In genomic region chr3:142019794-142020320, GRCh38 we compare ENCODE assay signal across 12 cellular contexts.
DNase-seq lines count a peak whose midpoint lies in the region; ATAC-seq, FAIRE-seq and TF ChIP-seq lines count a peak whose summit lies in the region.
"Had no signal": no experiment of that assay in that cellular context is flagged by ENCODE, and none has a peak within 500 bp of the region (broad histone marks: within the 10 kb centered on the region; RNA-seq: fewer than 3 reads in every experiment).

No MANE protein-coding gene starts in this region.

- H3K27me3 ChIP-seq in Loucy (ENCODE audit: insufficient read depth, low read length, poor library complexity, severe bottlenecking) (no peaks in the 10 kb centered on the region), pancreas (no peaks in the 10 kb centered on the region)

- no peak for TF ChIP-seq CTCF in Loucy (conservative IDR thresholded peaks at IDR 0.05; ENCODE audit: low read length)
- no peak for TF ChIP-seq CTCF in pancreas (IDR thresholded peaks at IDR 0.05)

- FAIRE-seq in pancreas (lab: Jason Lieb, UNC) = no peak
- FAIRE-seq: islet of Langerhans had no signal

- H3K9ac ChIP-seq in Loucy (ENCODE audit: low read depth, low read length, poor library complexity, severe bottlenecking) = no peak overlapping the region

- no peaks in the 10 kb centered on the region for H3K9me2 ChIP-seq in Loucy (replicated peaks; ENCODE audit: low read depth, low read length)

- whole genome bisulfite sequencing in pancreas, 2 donors = 41% methylated on average over 2 of the region's 2 CpGs

- no peaks in the 10 kb centered on the region for H3K36me3 ChIP-seq in Loucy (ENCODE audit: insufficient read depth, low read length)
- H3K36me3 ChIP-seq in pancreas = peaks cover 0 to 2% (median 0%) of the 10 kb centered on the region in 3 donors

- H3F3A ChIP-seq in Loucy (ENCODE audit: low read depth) = no peaks in the 10 kb centered on the region; the same call in 1 of the 2 replicates

- peak overlapping the region; percentile 75 for H3K4me2 ChIP-seq in Loucy (ENCODE audit: low read depth, low read length, poor library complexity, severe bottlenecking)

- DNase-seq in SIG-M5 treated with dmso at 0.1 percent for 504 hours (lab: John Stamatoyannopoulos, UW; ENCODE audit: unreplicated experiment) (peak; percentile 23), SIG-M5 (lab: John Stamatoyannopoulos, UW) (no peak), pancreas (no peak), amniotic stem cell (lab: John Stamatoyannopoulos, UW) (no peak), HuH-7 (ENCODE audit: low spot score) (no peak)
- no peak for DNase-seq in effector CD8-positive, alpha-beta T cell (lab: John Stamatoyannopoulos, UW)
- DNase-seq: ACHN, HCEC 1CT, SHP77 had no signal

- H3K4me3 ChIP-seq in Loucy (ENCODE audit: low read length, poor library complexity, severe bottlenecking) (peak overlapping the region; percentile 37), pancreas (no peak overlapping the region)

- H3K79me2 ChIP-seq in Loucy (ENCODE audit: insufficient read depth, low read length) = peaks cover 99% of the 10 kb centered on the region

- peaks cover 74% of the 10 kb centered on the region for H4K20me1 ChIP-seq in Loucy (ENCODE audit: insufficient read depth, low read length, poor library complexity, severe bottlenecking)

- H3K4me1 ChIP-seq in Loucy (ENCODE audit: insufficient read depth, low read length, poor library complexity, severe bottlenecking) (peaks cover 44% of the 10 kb centered on the region), pancreas (peaks cover 5 to 12% (median 11%) of the 10 kb centered on the region in 3 donors)

- no peak overlapping the region for H3K27ac ChIP-seq in pancreas

- H3K9me3 ChIP-seq in Loucy (ENCODE audit: insufficient read depth, low read depth, low read length) (no peaks in the 10 kb centered on the region), pancreas (no peaks in the 10 kb centered on the region)

- intact Hi-C loops in pancreas (cut with DNase I) = no loop called here

- peak; percentile 64 for ATAC-seq in HG02623 (IDR thresholded peaks at IDR 0.05; ENCODE audit: unreplicated experiment)
- ATAC-seq in pancreas = peak in 3 of 4 donors; percentile 25 to 53 (median 28)

- no peak overlapping the region for H2AFZ ChIP-seq in Loucy (ENCODE audit: low read length)
